Comparison of ENCODE assay signal across 13 cellular contexts in genomic region chr19:49491030-49491803, GRCh38. TPM values are rescaled to one million over a fixed set of nuclear protein-coding genes. Genes with fewer than 3 reads are reported as not detected.
DNase-seq lines count a peak whose midpoint lies in the region; ATAC-seq and TF ChIP-seq lines count a peak whose summit lies in the region.
"Had no signal": no experiment of that assay in that cellular context is flagged by ENCODE, and none has a peak within 500 bp of the region (broad histone marks: within the 10 kb centered on the region; RNA-seq: fewer than 3 reads in every experiment).

No MANE protein-coding gene starts in this region.

- H3K4me3 Mint-ChIP-seq in GM23338: peak overlapping the region; percentile 98
- H3K4me3 Mint-ChIP-seq in activated CD4-positive, alpha-beta memory T cell treated with anti-CD3 and anti-CD28 coated beads, Interleukin-2, amount 10 ng/mL, durations not matched to agents 7 days and 5 days: peak overlapping the region; percentile 95
- peak overlapping the region; percentile 24 for H3K4me3 Mint-ChIP-seq in mesothelial cell of epicardium

- H3K27ac Mint-ChIP-seq in GM23338 (peak overlapping the region; percentile 95), mesothelial cell of epicardium (no peak overlapping the region)
- H3K27ac Mint-ChIP-seq in activated CD4-positive, alpha-beta memory T cell treated with anti-CD3 and anti-CD28 coated beads, Interleukin-2, amount 10 ng/mL, durations not matched to agents 7 days and 5 days: peak overlapping the region; percentile 87

- H3K4me2 ChIP-seq in GM23338: no peak overlapping the region

- H3K4me1 Mint-ChIP-seq in GM23338: peaks cover 13% of the 10 kb centered on the region; the same call in 2 of the 3 replicates
- peaks cover 69% of the 10 kb centered on the region for H3K4me1 Mint-ChIP-seq in activated CD4-positive, alpha-beta memory T cell treated with anti-CD3 and anti-CD28 coated beads, Interleukin-2, amount 10 ng/mL, durations not matched to agents 7 days and 5 days
- peaks cover 23% of the 10 kb centered on the region for H3K4me1 Mint-ChIP-seq in mesothelial cell of epicardium

- H3K27me3 ChIP-seq in GM23338 (ENCODE audit: insufficient read depth): no peaks in the 10 kb centered on the region

- TF ChIP-seq CTCF in C4-2B (conservative IDR thresholded peaks at IDR 0.05) (no peak), GM23338 (conservative IDR thresholded peaks at IDR 0.05; ENCODE audit: low read depth in 2 of 2) (no peak), mesothelial cell of epicardium (IDR thresholded peaks at IDR 0.05; ENCODE audit: unreplicated experiment) (no peak)

- peak overlapping the region; percentile 97 for H3K27ac ChIP-seq in C4-2B
- H3K27ac ChIP-seq in GM23338 (ENCODE audit: low read depth): peak overlapping the region; percentile 100

- peaks cover 31% of the 10 kb centered on the region for H3K79me2 ChIP-seq in GM23338 (replicated peaks; ENCODE audit: insufficient read depth)

- peaks cover 72% of the 10 kb centered on the region for H3K27me3 Mint-ChIP-seq in GM23338 (ENCODE audit: insufficient read depth, low read depth, poor library complexity)
- H3K27me3 Mint-ChIP-seq in activated CD4-positive, alpha-beta memory T cell treated with anti-CD3 and anti-CD28 coated beads, Interleukin-2, amount 10 ng/mL, durations not matched to agents 7 days and 5 days: no peaks in the 10 kb centered on the region
- peaks cover 2% of the 10 kb centered on the region for H3K27me3 Mint-ChIP-seq in mesothelial cell of epicardium (ENCODE audit: low read depth)

- H2AFZ ChIP-seq in GM23338: no peak overlapping the region

- H3F3A ChIP-seq in GM23338 (replicated peaks; ENCODE audit: low read depth): peaks cover 75% of the 10 kb centered on the region

- POLR2A ChIA-PET in activated CD4-positive, alpha-beta memory T cell treated with anti-CD3 and anti-CD28 coated beads, Interleukin-2, amount 10 ng/mL, durations not matched to agents 7 days and 5 days (lab: Charles Lee): interaction anchor here (0.8 to 4.6 kb wide), 6 partner anchors 14 to 89 kb away, joined by 3 to 68 read pairs (median 4); partner anchors contain the start of genes ALDH16A1 and NOSIP

- no peak for ATAC-seq in GM23338
- ATAC-seq: left colon had no signal

- peaks cover 14% of the 10 kb centered on the region; the same call in 1 of the 2 replicates for H3K4me1 ChIP-seq in GM23338 (ENCODE audit: insufficient read depth)

- DNase-seq in GM23338 (ENCODE audit: low spot score): no peak
- DNase-seq in activated CD4-positive, alpha-beta memory T cell treated with anti-CD3 and anti-CD28 coated beads, Interleukin-2, amount 10 ng/mL, durations not matched to agents 7 days and 5 days: no peak
- no peak for DNase-seq in mesothelial cell of epicardium (ENCODE audit: low spot score in 2 of 2, unreplicated experiment in 2 of 2)
- DNase-seq in SW 1271 (lab: John Stamatoyannopoulos, UW): no peak
- DNase-seq in NCI-H524 (lab: John Stamatoyannopoulos, UW): no peak
- DNase-seq in RKO (ENCODE audit: low spot score): no peak
- no peak for DNase-seq in HPDE6-E6E7 (ENCODE audit: extremely low spot score)
- DNase-seq: amniotic stem cell, NCI-H526 had no signal

- CTCF ChIA-PET in activated CD4-positive, alpha-beta memory T cell treated with anti-CD3 and anti-CD28 coated beads, Interleukin-2, amount 10 ng/mL, durations not matched to agents 7 days and 5 days (lab: Charles Lee): interaction anchor here (0.9 to 1.2 kb wide), 3 partner anchors 8 to 59 kb away, joined by 3 to 5 read pairs (median 3); no protein-coding TSS in a partner anchor

- H3K9me2 ChIP-seq in GM23338 (ENCODE audit: insufficient read depth): no peaks in the 10 kb centered on the region

- H3K9me3 Mint-ChIP-seq in GM23338 (peaks cover 18% of the 10 kb centered on the region), mesothelial cell of epicardium (no peaks in the 10 kb centered on the region)
- H3K9me3 Mint-ChIP-seq in activated CD4-positive, alpha-beta memory T cell treated with anti-CD3 and anti-CD28 coated beads, Interleukin-2, amount 10 ng/mL, durations not matched to agents 7 days and 5 days: no peaks in the 10 kb centered on the region

- peaks cover 40% of the 10 kb centered on the region for H3K36me3 ChIP-seq in GM23338 (ENCODE audit: insufficient read depth)

- H3K4me3 ChIP-seq in GM23338: no peak overlapping the region
- H3K4me3 ChIP-seq: skin epidermis had no signal

- peaks cover 23% of the 10 kb centered on the region for H4K20me1 ChIP-seq in GM23338 (replicated peaks; ENCODE audit: insufficient read depth)

- peaks cover 65% of the 10 kb centered on the region for H3K36me3 Mint-ChIP-seq in GM23338 (ENCODE audit: low read depth)
- peaks cover 68% of the 10 kb centered on the region for H3K36me3 Mint-ChIP-seq in activated CD4-positive, alpha-beta memory T cell treated with anti-CD3 and anti-CD28 coated beads, Interleukin-2, amount 10 ng/mL, durations not matched to agents 7 days and 5 days (ENCODE audit: low read depth)
- H3K36me3 Mint-ChIP-seq in mesothelial cell of epicardium: peaks cover 27% of the 10 kb centered on the region

TF ChIP-seq in GM23338, 12 proteins besides CTCF, POLR2A, EP300 and RAD21 (continues in another document):
- TF ChIP-seq EZH2 (IDR thresholded peaks at IDR 0.05; ENCODE audit: low read depth, unreplicated experiment) (no peak), CREB1 (CRISPR knock-in tag; IDR thresholded peaks at IDR 0.05; ENCODE audit: low read depth) (no peak), NANOG (IDR thresholded peaks at IDR 0.05; ENCODE audit: borderline replicate concordance) (no peak), STAT1 (IDR thresholded peaks at IDR 0.05; ENCODE audit: unreplicated experiment) (no peak), ZNF114 (CRISPR knock-in tag; IDR thresholded peaks at IDR 0.05) (no peak), POLR2AphosphoS5 (IDR thresholded peaks at IDR 0.05; ENCODE audit: low read depth) (no peak), REST (IDR thresholded peaks at IDR 0.05; ENCODE audit: unreplicated experiment) (no peak)

RNA-seq across cellular contexts. Expression of gene RPL13A, which starts 3.8 kb away (rescaled TPM):
- 2,007 and 2,412 TPM in 2 replicates for total RNA-seq in GM23338 (2014; rRNA removed; shearing (Covaris generic))
- polyA plus RNA-seq in GM23338 (2016; fragmentation: Nextera tagmentation; extraction: Ambion mirVana): 2,105 and 2,261 TPM in 2 replicates
- 1,000 to 10,000 TPM; 2,417 to 2,463 TPM for total RNA-seq in activated CD4-positive, alpha-beta memory T cell treated with anti-CD3 and anti-CD28 coated beads, Interleukin-2, amount 10 ng/mL, durations not matched to agents 7 days and 5 days
- total RNA-seq in mesothelial cell of epicardium: 2,869 to 2,959 TPM (median 2,954 TPM) in 3 replicates

RNA-seq across cellular contexts. Expression of gene RPS11, which starts 5.0 kb away (rescaled TPM):
- 4,006 and 4,643 TPM in 2 replicates for total RNA-seq in GM23338 (2014; rRNA removed; shearing (Covaris generic))
- polyA plus RNA-seq in GM23338 (2016; fragmentation: Nextera tagmentation; extraction: Ambion mirVana): 2,646 and 2,793 TPM in 2 replicates
- 1,000 to 10,000 TPM; 2,194 to 2,385 TPM for total RNA-seq in activated CD4-positive, alpha-beta memory T cell treated with anti-CD3 and anti-CD28 coated beads, Interleukin-2, amount 10 ng/mL, durations not matched to agents 7 days and 5 days
- total RNA-seq in mesothelial cell of epicardium: 2,052 to 2,151 TPM (median 2,132 TPM) in 3 replicates

RNA-seq across cellular contexts. Expression of gene FLT3LG, which starts 17.2 kb away (rescaled TPM):
- total RNA-seq in GM23338 (2014; rRNA removed; shearing (Covaris generic)): 0.49 TPM in 1 of 2 replicates, not detected in the other
- polyA plus RNA-seq in GM23338 (2016; fragmentation: Nextera tagmentation; extraction: Ambion mirVana): 1.8 and 3.3 TPM in 2 replicates
- total RNA-seq in activated CD4-positive, alpha-beta memory T cell treated with anti-CD3 and anti-CD28 coated beads, Interleukin-2, amount 10 ng/mL, durations not matched to agents 7 days and 5 days: 100 to 1,000 TPM; 187 to 197 TPM
- 1.8 to 2.4 TPM (median 2.0 TPM) in 3 replicates for total RNA-seq in mesothelial cell of epicardium
- total RNA-seq: G401 had no signal

RNA-seq across cellular contexts. Expression of gene FCGRT, which starts 21.2 kb away (rescaled TPM):
- 23.5 and 41.7 TPM in 2 replicates for total RNA-seq in GM23338 (2014; rRNA removed; shearing (Covaris generic))
- 62.3 and 66.8 TPM in 2 replicates for polyA plus RNA-seq in GM23338 (2016; fragmentation: Nextera tagmentation; extraction: Ambion mirVana)
- total RNA-seq in activated CD4-positive, alpha-beta memory T cell treated with anti-CD3 and anti-CD28 coated beads, Interleukin-2, amount 10 ng/mL, durations not matched to agents 7 days and 5 days: 10 to 100 TPM; 10.2 to 11.1 TPM
- total RNA-seq in mesothelial cell of epicardium: 121 to 132 TPM (median 127 TPM) in 3 replicates

RNA-seq across cellular contexts. Expression of gene RCN3, which starts 36.6 kb away (rescaled TPM):
- total RNA-seq in GM23338 (2014; rRNA removed; shearing (Covaris generic)): 44.0 and 54.8 TPM in 2 replicates
- 40.2 and 45.8 TPM in 2 replicates for polyA plus RNA-seq in GM23338 (2016; fragmentation: Nextera tagmentation; extraction: Ambion mirVana)
- total RNA-seq in activated CD4-positive, alpha-beta memory T cell treated with anti-CD3 and anti-CD28 coated beads, Interleukin-2, amount 10 ng/mL, durations not matched to agents 7 days and 5 days: 1 to 10 TPM; 1.8 to 2.0 TPM
- 30.3 to 35.1 TPM (median 31.1 TPM) in 3 replicates for total RNA-seq in mesothelial cell of epicardium

Comparison
In these comparisons a context has a peak if more than half of its experiments do, and no peak if none do; other contexts are left out.
1. H3K4me3 Mint-ChIP-seq: peak in every context shown above with its lines; median percentile 98 in GM23338; 95 in activated CD4-positive, alpha-beta memory T cell treated with anti-CD3 and anti-CD28 coated beads, Interleukin-2, amount 10 ng/mL, durations not matched to agents 7 days and 5 days; 24 in mesothelial cell of epicardium.
2. RNA of gene FLT3LG, which starts 17.2 kb away (total RNA-seq): 187 to 197 TPM in activated CD4-positive, alpha-beta memory T cell treated with anti-CD3 and anti-CD28 coated beads, Interleukin-2, amount 10 ng/mL, durations not matched to agents 7 days and 5 days; 1.8 to 2.4 TPM in mesothelial cell of epicardium and 0.49 TPM in GM23338; every median in the first group is over 10 times any median in the second.